ENCODE assay signal across 1 cellular context in the genomic region with DNA sequence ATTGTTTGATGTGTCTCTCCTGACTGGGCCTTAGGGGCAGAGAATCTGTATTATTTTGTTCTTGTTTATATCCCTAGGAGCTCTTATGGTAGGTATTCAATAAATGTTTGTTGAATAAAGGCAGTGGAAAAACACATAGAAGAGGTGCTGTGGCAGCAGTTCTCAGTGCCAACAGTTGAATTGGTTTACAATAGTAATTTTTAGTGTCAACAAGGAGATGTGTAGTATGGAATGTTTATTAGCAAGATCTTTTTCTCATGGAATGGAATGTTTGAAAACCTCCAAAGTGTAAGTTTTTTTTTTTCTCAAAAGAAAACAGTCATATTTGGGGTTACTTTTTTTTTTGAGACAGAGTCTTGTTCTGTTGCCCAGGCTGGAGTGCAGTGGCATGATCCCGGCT.
TF ChIP-seq lines count a peak whose summit lies in the region.

No MANE protein-coding gene starts in this region.

TF ChIP-seq in IMR-90, 13 proteins besides CTCF, POLR2A, EP300 and RAD21:
- TF ChIP-seq, protein P1, sequence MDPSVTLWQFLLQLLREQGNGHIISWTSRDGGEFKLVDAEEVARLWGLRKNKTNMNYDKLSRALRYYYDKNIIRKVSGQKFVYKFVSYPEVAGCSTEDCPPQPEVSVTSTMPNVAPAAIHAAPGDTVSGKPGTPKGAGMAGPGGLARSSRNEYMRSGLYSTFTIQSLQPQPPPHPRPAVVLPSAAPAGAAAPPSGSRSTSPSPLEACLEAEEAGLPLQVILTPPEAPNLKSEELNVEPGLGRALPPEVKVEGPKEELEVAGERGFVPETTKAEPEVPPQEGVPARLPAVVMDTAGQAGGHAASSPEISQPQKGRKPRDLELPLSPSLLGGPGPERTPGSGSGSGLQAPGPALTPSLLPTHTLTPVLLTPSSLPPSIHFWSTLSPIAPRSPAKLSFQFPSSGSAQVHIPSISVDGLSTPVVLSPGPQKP (IDR thresholded peaks at IDR 0.05; ENCODE audit: borderline replicate concordance, low read depth, low read length), result no peak
- TF ChIP-seq RCOR1 (IDR thresholded peaks at IDR 0.05; ENCODE audit: insufficient replicate concordance, low read length) (no peak), CEBPB (IDR thresholded peaks at IDR 0.05; ENCODE audit: low read depth, low read length) (no peak), SMC3 (IDR thresholded peaks at IDR 0.05; ENCODE audit: low read depth, low read length) (no peak), RFX5 (IDR thresholded peaks at IDR 0.05; ENCODE audit: low read depth, low read length) (no peak), MAFK (IDR thresholded peaks at IDR 0.05; ENCODE audit: low read depth, low read length) (no peak), NFE2L2 (IDR thresholded peaks at IDR 0.05; ENCODE audit: low read depth, low read length) (no peak), BHLHE40 (IDR thresholded peaks at IDR 0.05; ENCODE audit: low read depth, low read length) (no peak)
TF ChIP-seq in IMR-90: peak in this region for 0.
